Comparison of ENCODE assay signal across 1 cellular context in genomic region chr20:4063631-4064030, GRCh38.
TF ChIP-seq lines count a peak whose summit lies in the region.

No MANE protein-coding gene starts in this region.

TF ChIP-seq in K562, 482 proteins besides CTCF, POLR2A, EP300 and RAD21 (continued from another document):
- TF ChIP-seq, protein P1, sequence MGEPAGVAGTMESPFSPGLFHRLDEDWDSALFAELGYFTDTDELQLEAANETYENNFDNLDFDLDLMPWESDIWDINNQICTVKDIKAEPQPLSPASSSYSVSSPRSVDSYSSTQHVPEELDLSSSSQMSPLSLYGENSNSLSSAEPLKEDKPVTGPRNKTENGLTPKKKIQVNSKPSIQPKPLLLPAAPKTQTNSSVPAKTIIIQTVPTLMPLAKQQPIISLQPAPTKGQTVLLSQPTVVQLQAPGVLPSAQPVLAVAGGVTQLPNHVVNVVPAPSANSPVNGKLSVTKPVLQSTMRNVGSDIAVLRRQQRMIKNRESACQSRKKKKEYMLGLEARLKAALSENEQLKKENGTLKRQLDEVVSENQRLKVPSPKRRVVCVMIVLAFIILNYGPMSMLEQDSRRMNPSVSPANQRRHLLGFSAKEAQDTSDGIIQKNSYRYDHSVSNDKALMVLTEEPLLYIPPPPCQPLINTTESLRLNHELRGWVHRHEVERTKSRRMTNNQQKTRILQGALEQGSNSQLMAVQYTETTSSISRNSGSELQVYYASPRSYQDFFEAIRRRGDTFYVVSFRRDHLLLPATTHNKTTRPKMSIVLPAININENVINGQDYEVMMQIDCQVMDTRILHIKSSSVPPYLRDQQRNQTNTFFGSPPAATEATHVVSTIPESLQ (CRISPR knock-in tag; IDR thresholded peaks at IDR 0.05), result no peak
- TF ChIP-seq NFE2 (IDR thresholded peaks at IDR 0.05; ENCODE audit: low read depth), result no peak
- TF ChIP-seq, protein P2, sequence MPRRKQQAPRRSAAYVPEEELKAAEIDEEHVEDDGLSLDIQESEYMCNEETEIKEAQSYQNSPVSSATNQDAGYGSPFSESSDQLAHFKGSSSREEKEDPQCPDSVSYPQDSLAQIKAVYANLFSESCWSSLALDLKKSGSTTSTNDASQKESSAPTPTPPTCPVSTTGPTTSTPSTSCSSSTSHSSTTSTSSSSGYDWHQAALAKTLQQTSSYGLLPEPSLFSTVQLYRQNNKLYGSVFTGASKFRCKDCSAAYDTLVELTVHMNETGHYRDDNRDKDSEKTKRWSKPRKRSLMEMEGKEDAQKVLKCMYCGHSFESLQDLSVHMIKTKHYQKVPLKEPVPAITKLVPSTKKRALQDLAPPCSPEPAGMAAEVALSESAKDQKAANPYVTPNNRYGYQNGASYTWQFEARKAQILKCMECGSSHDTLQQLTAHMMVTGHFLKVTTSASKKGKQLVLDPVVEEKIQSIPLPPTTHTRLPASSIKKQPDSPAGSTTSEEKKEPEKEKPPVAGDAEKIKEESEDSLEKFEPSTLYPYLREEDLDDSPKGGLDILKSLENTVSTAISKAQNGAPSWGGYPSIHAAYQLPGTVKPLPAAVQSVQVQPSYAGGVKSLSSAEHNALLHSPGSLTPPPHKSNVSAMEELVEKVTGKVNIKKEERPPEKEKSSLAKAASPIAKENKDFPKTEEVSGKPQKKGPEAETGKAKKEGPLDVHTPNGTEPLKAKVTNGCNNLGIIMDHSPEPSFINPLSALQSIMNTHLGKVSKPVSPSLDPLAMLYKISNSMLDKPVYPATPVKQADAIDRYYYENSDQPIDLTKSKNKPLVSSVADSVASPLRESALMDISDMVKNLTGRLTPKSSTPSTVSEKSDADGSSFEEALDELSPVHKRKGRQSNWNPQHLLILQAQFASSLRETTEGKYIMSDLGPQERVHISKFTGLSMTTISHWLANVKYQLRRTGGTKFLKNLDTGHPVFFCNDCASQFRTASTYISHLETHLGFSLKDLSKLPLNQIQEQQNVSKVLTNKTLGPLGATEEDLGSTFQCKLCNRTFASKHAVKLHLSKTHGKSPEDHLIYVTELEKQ (CRISPR knock-in tag; IDR thresholded peaks at IDR 0.05), result no peak
